In genomic region chr1:152444045-152444444, GRCh38 we compare ENCODE assay signal across 24 cellular contexts. TPM values are rescaled to one million over a fixed set of nuclear protein-coding genes. Genes with fewer than 3 reads are reported as not detected.
"Had no signal": no experiment of that assay in that cellular context is flagged by ENCODE, and none has a peak within 500 bp of the region (broad histone marks: within the 10 kb centered on the region; RNA-seq: fewer than 3 reads in every experiment).

No MANE protein-coding gene starts in this region.

- H3K4me3 ChIP-seq: dorsolateral prefrontal cortex, gastrocnemius medialis, suprapubic skin, transverse colon, uterus had no signal

- H3K36me3 Mint-ChIP-seq: brain had no signal

- H3K27ac ChIP-seq: dorsolateral prefrontal cortex, epithelial cell of prostate, gastrocnemius medialis, suprapubic skin, transverse colon, uterus had no signal

- H3K27me3 Mint-ChIP-seq: brain had no signal

- H3K4me3 Mint-ChIP-seq: activated B cell treated with CpG ODN at 0.5 μM for 24 hours; activated naive CD4-positive, alpha-beta T cell treated with anti-CD3 and anti-CD28 coated beads for 36 hours; activated T-cell treated with anti-CD3 and anti-CD28 coated beads, Interleukin-2, amount 50 U/mL, for 4 hours; brain; endodermal cell; nephron; stimulated activated naive CD8-positive, alpha-beta T cell treated with anti-CD3 and anti-CD28 coated beads, Interleukin-15, amount 100 ng/mL, for 72 hours had no signal

- H3K9me3 ChIP-seq: gastrocnemius medialis, suprapubic skin, transverse colon, uterus had no signal

- H3K27me3 ChIP-seq: gastrocnemius medialis, suprapubic skin, transverse colon, uterus had no signal

- H3K9me3 Mint-ChIP-seq: activated B cell treated with CpG ODN at 0.5 μM for 24 hours; activated naive CD4-positive, alpha-beta T cell treated with anti-CD3 and anti-CD28 coated beads for 36 hours; activated T-cell treated with anti-CD3 and anti-CD28 coated beads, Interleukin-2, amount 50 U/mL, for 4 hours; stimulated activated naive CD8-positive, alpha-beta T cell treated with anti-CD3 and anti-CD28 coated beads, Interleukin-15, amount 100 ng/mL, for 72 hours had no signal

- H3K36me3 ChIP-seq: gastrocnemius medialis, suprapubic skin, transverse colon, uterus had no signal

- DNase-seq: activated B cell treated with CpG ODN at 0.5 μM for 24 hours; activated CD4-positive, alpha-beta T cell treated with anti-CD3 and anti-CD28 coated beads for 4 hours; activated CD8-positive, alpha-beta memory T cell treated with anti-CD3 and anti-CD28 coated beads, Interleukin-2, amount 50 U/mL, for 4 hours; activated naive CD4-positive, alpha-beta T cell treated with anti-CD3 and anti-CD28 coated beads for 36 hours; activated T-cell treated with anti-CD3 and anti-CD28 coated beads, Interleukin-2, amount 50 U/mL, for 4 hours; central memory CD4-positive, alpha-beta T cell; dorsolateral prefrontal cortex; endodermal cell; gastrocnemius medialis; head of caudate nucleus; kidney; nucleus accumbens; posterior cingulate gyrus; small intestine; stimulated activated CD4-positive, alpha-beta T cell treated with anti-CD3 and anti-CD28 coated beads, Interleukin-15, amount 100 ng/mL, for 24 hours; stimulated activated CD4-positive, alpha-beta T cell treated with anti-CD3 and anti-CD28 coated beads, Interleukin-2, amount 100 ng/mL, for 48 hours; stimulated activated naive CD8-positive, alpha-beta T cell treated with anti-CD3 and anti-CD28 coated beads, Interleukin-15, amount 100 ng/mL, for 72 hours; transverse colon; uterus had no signal

- ATAC-seq: activated T-cell treated with anti-CD3 and anti-CD28 coated beads, Interleukin-2, amount 50 U/mL, for 4 hours; gastrocnemius medialis; stimulated activated naive CD8-positive, alpha-beta T cell treated with anti-CD3 and anti-CD28 coated beads, Interleukin-15, amount 100 ng/mL, for 72 hours had no signal

- H3K4me1 Mint-ChIP-seq: activated B cell treated with CpG ODN at 0.5 μM for 24 hours; brain; endodermal cell; nephron; stimulated activated naive CD8-positive, alpha-beta T cell treated with anti-CD3 and anti-CD28 coated beads, Interleukin-15, amount 100 ng/mL, for 72 hours had no signal

- H3K27ac Mint-ChIP-seq: activated B cell treated with CpG ODN at 0.5 μM for 24 hours; activated naive CD4-positive, alpha-beta T cell treated with anti-CD3 and anti-CD28 coated beads for 36 hours; brain; endodermal cell; nephron; stimulated activated naive CD8-positive, alpha-beta T cell treated with anti-CD3 and anti-CD28 coated beads, Interleukin-15, amount 100 ng/mL, for 72 hours had no signal

- H3K4me1 ChIP-seq: gastrocnemius medialis had no signal

RNA-seq across cellular contexts. Expression of gene CRNN, which starts 30.0 kb away (rescaled TPM):
- total RNA-seq: activated B cell treated with CpG ODN at 0.5 μM for 24 hours; activated naive CD4-positive, alpha-beta T cell treated with anti-CD3 and anti-CD28 coated beads for 36 hours; activated T-cell treated with anti-CD3 and anti-CD28 coated beads, Interleukin-2, amount 50 U/mL, for 4 hours; endodermal cell; gastrocnemius medialis; kidney; mesenteric fat pad; transverse colon had no signal
